ENCODE assay signal across 9 cellular contexts in the genomic region with DNA sequence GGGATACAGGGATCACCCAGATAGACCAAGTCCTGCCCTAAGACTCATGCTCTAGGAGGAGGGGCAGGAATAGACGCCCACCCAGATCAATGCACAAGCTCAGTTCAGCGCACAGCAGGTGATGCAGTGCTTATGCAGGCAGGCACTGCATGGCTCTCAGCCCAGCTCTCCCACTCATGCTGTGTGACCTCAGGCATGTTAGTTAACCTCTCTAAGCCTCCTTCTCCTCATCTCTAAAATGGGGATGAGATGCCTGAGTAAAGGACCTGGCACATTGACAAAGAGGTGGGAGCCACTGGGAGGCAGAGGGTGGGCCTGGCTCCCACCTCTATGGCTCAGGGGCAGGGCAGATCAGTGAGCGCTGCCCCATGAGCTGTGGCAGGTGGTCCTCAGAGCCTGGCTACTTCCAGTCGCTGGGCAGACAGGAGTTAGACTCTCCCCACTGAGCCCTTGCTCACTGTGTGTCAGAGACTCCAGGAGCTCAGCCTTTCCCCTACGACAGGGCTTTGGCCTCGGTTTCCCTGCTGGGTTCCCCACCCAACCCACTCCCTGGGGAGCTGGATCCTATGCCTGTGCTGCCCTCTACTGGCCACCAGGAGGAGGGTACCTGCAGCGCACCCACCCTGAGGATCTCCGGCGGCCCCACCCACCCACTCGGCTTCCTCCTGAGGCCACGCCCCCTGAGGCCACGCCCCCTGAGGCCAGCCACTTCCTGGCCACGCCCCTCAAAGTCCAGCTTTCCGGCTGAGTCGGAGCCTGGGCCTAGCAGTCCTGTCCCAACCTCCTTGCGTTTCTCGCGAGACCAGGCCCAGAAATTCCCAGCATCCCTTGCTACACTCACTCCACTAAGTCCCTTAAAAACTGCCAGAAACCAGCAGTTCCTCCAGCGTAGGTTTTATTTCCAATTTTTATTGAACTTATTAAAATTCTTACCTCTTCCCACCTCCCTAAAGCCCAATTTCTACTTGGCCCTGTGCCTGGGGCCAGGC.
DNase-seq lines count a peak whose midpoint lies in the region; FAIRE-seq and TF ChIP-seq lines count a peak whose summit lies in the region.
"Had no signal": no experiment of that assay in that cellular context is flagged by ENCODE, and none has a peak within 500 bp of the region (broad histone marks: within the 10 kb centered on the region; RNA-seq: fewer than 3 reads in every experiment).

No MANE protein-coding gene starts in this region.

- H3K9me3 ChIP-seq in keratinocyte (ENCODE audit: control insufficient read depth, low read depth, low read length), result no peaks in the 10 kb centered on the region

- H3K4me3 ChIP-seq in astrocyte of the cerebellum (ENCODE audit: low read depth, low read length) (no peak overlapping the region), keratinocyte (ENCODE audit: control insufficient read depth in 2 of 3, extremely low read depth in 1 of 3, insufficient read depth in 2 of 3, low read depth in 1 of 3, low read length in 3 of 3) (no peak overlapping the region)
- H3K4me3 ChIP-seq: tibial artery had no signal

- no peaks in the 10 kb centered on the region for H4K20me1 ChIP-seq in keratinocyte (ENCODE audit: control insufficient read depth, extremely low read depth, insufficient read depth, low read length)

- H3K27ac ChIP-seq in keratinocyte (ENCODE audit: control insufficient read depth, insufficient read depth, low read length), result no peak overlapping the region
- H3K27ac ChIP-seq: tibial artery had no signal

- no peak overlapping the region for H3K9ac ChIP-seq in keratinocyte (ENCODE audit: control insufficient read depth, extremely low read depth, insufficient read depth, low read length)

- H3K27me3 ChIP-seq in keratinocyte (ENCODE audit: control insufficient read depth, extremely low read depth, insufficient read depth, low read length), result no peaks in the 10 kb centered on the region
- H3K27me3 ChIP-seq: tibial artery had no signal

- H3K4me1 ChIP-seq in keratinocyte (ENCODE audit: control insufficient read depth, extremely low read depth, insufficient read depth, low read length), result no peaks in the 10 kb centered on the region
- H3K4me1 ChIP-seq: tibial artery had no signal

- H3K4me2 ChIP-seq in keratinocyte (ENCODE audit: control insufficient read depth, extremely low read depth, insufficient read depth, low read depth, low read length), result no peak overlapping the region

- no peak overlapping the region for H2AFZ ChIP-seq in keratinocyte (ENCODE audit: control insufficient read depth, low read length)

- peak; percentile 43 for TF ChIP-seq CTCF in astrocyte of the cerebellum (IDR thresholded peaks at IDR 0.05; ENCODE audit: low read depth, low read length, missing control alignments)
- TF ChIP-seq CTCF in keratinocyte (optimal IDR thresholded peaks at IDR 0.05 in 1 of 3, IDR thresholded peaks at IDR 0.05 in 1 of 3, conservative IDR thresholded peaks at IDR 0.05 in 1 of 3; ENCODE audit: extremely low read depth in 1 of 3, insufficient read depth in 2 of 3, low read length in 3 of 3), result peak; percentile 37 to 71 (median 71)

- dilution Hi-C loops in keratinocyte (cut with MboI; ENCODE audit: extremely low pct_ligation_motif_present, low sequenced_read_pairs), result no loop called here

- no peaks in the 10 kb centered on the region for H3K36me3 ChIP-seq in keratinocyte (ENCODE audit: control insufficient read depth in 2 of 2, extremely low read depth in 1 of 2, insufficient read depth in 2 of 2, low read length in 2 of 2)
- H3K36me3 ChIP-seq: tibial artery had no signal

- FAIRE-seq in keratinocyte (lab: Jason Lieb, UNC), result no peak

- DNase-seq in ELR (ENCODE audit: low read depth) (peak; percentile 88), LoVo (ENCODE audit: low spot score) (peak; percentile 41), T-helper 2 cell (peak; percentile 16 to 72 (median 28)), astrocyte of the cerebellum (ENCODE audit: low read depth) (peak; percentile 1), keratinocyte (ENCODE audit: low read depth, low spot score) (peak; percentile 11), NCI-H187 treated with DMSO at 0.1 percent for 48 hours (lab: John Stamatoyannopoulos, UW) (no peak), middle frontal gyrus (ENCODE audit: extremely low spot score, low spot score) (no peak)
- peak; percentile 56 to 75 for DNase-seq in stimulated activated CD4-positive, alpha-beta T cell treated with anti-CD3 and anti-CD28 coated beads, Interleukin-4, amount 100 ng/mL, for 48 hours (ENCODE audit: low read depth in 2 of 2)

- no peaks in the 10 kb centered on the region for H3K79me2 ChIP-seq in keratinocyte (ENCODE audit: control insufficient read depth, insufficient read depth, low read length)

- H3K9me1 ChIP-seq in keratinocyte (ENCODE audit: control insufficient read depth, extremely low read depth, insufficient read depth, low read length), result no peaks in the 10 kb centered on the region

- in situ Hi-C loops in astrocyte of the cerebellum (cut with HindIII; ENCODE audit: low sequenced_read_pairs), result no loop called here

Comparison
In these comparisons a context has a peak if more than half of its experiments do, and no peak if none do; other contexts are left out.
1. DNase-seq: peak in ELR (single experiment), LoVo (single experiment), T-helper 2 cell (5 of 5), astrocyte of the cerebellum (single experiment), keratinocyte (single experiment) and stimulated activated CD4-positive, alpha-beta T cell treated with anti-CD3 and anti-CD28 coated beads, Interleukin-4, amount 100 ng/mL, for 48 hours (2 of 2); none in NCI-H187 treated with DMSO at 0.1 percent for 48 hours (single experiment) and middle frontal gyrus (single experiment).